14 cellular contexts compared by ENCODE assay signal in genomic region chr18:24413148-24413547, GRCh38. TPM values are rescaled to one million over a fixed set of nuclear protein-coding genes. Genes with fewer than 3 reads are reported as not detected.
A peak's percentile ranks its signal among the peaks of the same experiment; 100 is the strongest.
DNase-seq lines count a peak whose midpoint lies in the region; ATAC-seq and TF ChIP-seq lines count a peak whose summit lies in the region.
"Had no signal": no experiment of that assay in that cellular context is flagged by ENCODE, and none has a peak within 500 bp of the region (broad histone marks: within the 10 kb centered on the region; RNA-seq: fewer than 3 reads in every experiment).

No MANE protein-coding gene starts in this region.

- POLR2A ChIA-PET in T-cell (lab: Charles Lee), result interaction anchor here in 1 of 2 donors (1.0 kb wide), 1 partner anchor 29 kb away, joined by 3 read pairs; no protein-coding TSS in a partner anchor

- H3K36me3 Mint-ChIP-seq in T-cell, result no peaks in the 10 kb centered on the region
- H3K36me3 Mint-ChIP-seq: CD8-positive, alpha-beta T cell had no signal

- no peak overlapping the region for H3K4me3 Mint-ChIP-seq in T-cell
- H3K4me3 Mint-ChIP-seq: activated CD8-positive, alpha-beta T cell treated with anti-CD3 and anti-CD28 coated beads for 36 hours; activated naive CD8-positive, alpha-beta T cell treated with anti-CD3 and anti-CD28 coated beads, Interleukin-2, amount 50 U/mL, for 24 hours; CD8-positive, alpha-beta T cell had no signal

- H3K27me3 ChIP-seq in tibial artery, result peaks cover 0 to 9% of the 10 kb centered on the region in 2 donors

- H3K4me1 Mint-ChIP-seq in T-cell, result no peaks in the 10 kb centered on the region

- H3K9me3 Mint-ChIP-seq in T-cell, result no peaks in the 10 kb centered on the region
- H3K9me3 Mint-ChIP-seq: activated CD8-positive, alpha-beta T cell treated with anti-CD3 and anti-CD28 coated beads for 36 hours; CD8-positive, alpha-beta T cell had no signal

- DNase-seq in ELF-1 (ENCODE audit: low read depth, low spot score), result peak; percentile 59
- DNase-seq in glomerular visceral epithelial cell (ENCODE audit: extremely low spot score), result peak; percentile 25
- DNase-seq in T-cell, result no peak
- no peak for DNase-seq in effector CD4-positive, alpha-beta T cell
- DNase-seq in tibial artery, result no peak
- no peak for DNase-seq in Kasumi-1 (lab: John Stamatoyannopoulos, UW)
- DNase-seq: CD8-positive, alpha-beta T cell; NCI-H2081 treated with DMSO at 0.1 percent for 48 hours had no signal

- intact Hi-C loops in tibial artery (cut with DNase I; ENCODE audit: low total_unique reads), result no loop called here

- H3K4me1 ChIP-seq in tibial artery, result no peaks in the 10 kb centered on the region

- peak; percentile 16; the same call in 1 of the 2 replicates for TF ChIP-seq CTCF in 22Rv1 (IDR thresholded peaks at IDR 0.05)
- TF ChIP-seq CTCF in WI38 (IDR thresholded peaks at IDR 0.05; ENCODE audit: low read depth, low read length), result peak; percentile 47
- peak in 1 of 2 experiments; percentile 13 for TF ChIP-seq CTCF in tibial artery (IDR thresholded peaks at IDR 0.05)

- CTCF ChIA-PET in T-cell (lab: Charles Lee), result no interaction called here

- H3K27ac Mint-ChIP-seq in T-cell, result no peak overlapping the region
- H3K27ac Mint-ChIP-seq: activated CD8-positive, alpha-beta T cell treated with anti-CD3 and anti-CD28 coated beads for 36 hours; activated naive CD8-positive, alpha-beta T cell treated with anti-CD3 and anti-CD28 coated beads, Interleukin-2, amount 50 U/mL, for 24 hours; CD8-positive, alpha-beta T cell had no signal

- H3K27ac ChIP-seq in 22Rv1 (no peak overlapping the region), tibial artery (no peak overlapping the region)

- no peak for ATAC-seq in T-cell (replicated peaks in 1 of 4)
- ATAC-seq: CD8-positive, alpha-beta T cell; GM12878; sciatic nerve had no signal

- H3K9me3 ChIP-seq in tibial artery, result no peaks in the 10 kb centered on the region

- H3K4me3 ChIP-seq in WI38 (ENCODE audit: low read depth, low read length) (no peak overlapping the region), tibial artery (no peak overlapping the region)
- H3K4me3 ChIP-seq: GM12878 had no signal

- peaks cover 22 to 34% of the 10 kb centered on the region in 2 donors for H3K27me3 Mint-ChIP-seq in T-cell

- no peaks in the 10 kb centered on the region for H3K36me3 ChIP-seq in tibial artery

RNA-seq across cellular contexts. Expression of gene IMPACT, which starts 13.3 kb away (rescaled TPM):
- 10 to 100 TPM; 10.5 to 17.4 (median 15.8) TPM for total RNA-seq in T-cell

RNA-seq across cellular contexts. Expression of gene OSBPL1A, which starts 15.5 kb away (rescaled TPM):
- 1 to 10 TPM; 3.3 to 6.4 (median 4.0) TPM for total RNA-seq in T-cell

RNA-seq across cellular contexts. Expression of gene HRH4, which starts 47.3 kb away (rescaled TPM):
- 1 to 10 TPM in 2 of 5 donors, under 1 TPM in 3; 0.43 to 2.7 (median 0.86) TPM for total RNA-seq in T-cell
- total RNA-seq: activated CD8-positive, alpha-beta T cell treated with anti-CD3 and anti-CD28 coated beads for 36 hours; CD8-positive, alpha-beta T cell; GM12878 had no signal

Comparison
In these comparisons a context has a peak if more than half of its experiments do, and no peak if none do; other contexts are left out.
1. DNase-seq: peak in ELF-1 (single experiment) and glomerular visceral epithelial cell (single experiment); none in T-cell (0 of 34), effector CD4-positive, alpha-beta T cell (single experiment), tibial artery (0 of 2) and Kasumi-1 (0 of 2).